In the genomic region with DNA sequence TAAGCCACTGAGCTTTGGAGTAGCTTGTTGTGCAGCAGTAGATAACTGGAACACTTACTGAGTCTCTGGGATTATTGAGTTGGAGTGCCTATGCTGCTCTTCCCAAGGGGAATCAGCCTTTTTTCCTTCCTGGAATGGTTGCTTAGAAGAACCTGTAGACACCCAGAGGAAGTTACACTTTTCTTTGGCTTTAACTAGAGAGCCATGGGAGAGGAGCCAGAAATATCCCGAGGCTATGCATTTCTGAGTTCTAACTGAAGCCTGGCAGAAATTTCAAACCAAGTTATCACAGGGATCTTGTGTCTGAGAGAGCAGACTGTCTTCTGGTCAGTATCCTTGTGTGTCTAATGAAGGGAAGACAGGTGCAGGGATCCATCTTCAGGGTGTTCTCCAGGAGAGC, we compare ENCODE assay signal across 1 cellular context.
TF ChIP-seq lines count a peak whose summit lies in the region.

No MANE protein-coding gene starts in this region.

TF ChIP-seq in GM23338, 12 proteins besides CTCF, POLR2A, EP300 and RAD21:
- TF ChIP-seq, protein P1, sequence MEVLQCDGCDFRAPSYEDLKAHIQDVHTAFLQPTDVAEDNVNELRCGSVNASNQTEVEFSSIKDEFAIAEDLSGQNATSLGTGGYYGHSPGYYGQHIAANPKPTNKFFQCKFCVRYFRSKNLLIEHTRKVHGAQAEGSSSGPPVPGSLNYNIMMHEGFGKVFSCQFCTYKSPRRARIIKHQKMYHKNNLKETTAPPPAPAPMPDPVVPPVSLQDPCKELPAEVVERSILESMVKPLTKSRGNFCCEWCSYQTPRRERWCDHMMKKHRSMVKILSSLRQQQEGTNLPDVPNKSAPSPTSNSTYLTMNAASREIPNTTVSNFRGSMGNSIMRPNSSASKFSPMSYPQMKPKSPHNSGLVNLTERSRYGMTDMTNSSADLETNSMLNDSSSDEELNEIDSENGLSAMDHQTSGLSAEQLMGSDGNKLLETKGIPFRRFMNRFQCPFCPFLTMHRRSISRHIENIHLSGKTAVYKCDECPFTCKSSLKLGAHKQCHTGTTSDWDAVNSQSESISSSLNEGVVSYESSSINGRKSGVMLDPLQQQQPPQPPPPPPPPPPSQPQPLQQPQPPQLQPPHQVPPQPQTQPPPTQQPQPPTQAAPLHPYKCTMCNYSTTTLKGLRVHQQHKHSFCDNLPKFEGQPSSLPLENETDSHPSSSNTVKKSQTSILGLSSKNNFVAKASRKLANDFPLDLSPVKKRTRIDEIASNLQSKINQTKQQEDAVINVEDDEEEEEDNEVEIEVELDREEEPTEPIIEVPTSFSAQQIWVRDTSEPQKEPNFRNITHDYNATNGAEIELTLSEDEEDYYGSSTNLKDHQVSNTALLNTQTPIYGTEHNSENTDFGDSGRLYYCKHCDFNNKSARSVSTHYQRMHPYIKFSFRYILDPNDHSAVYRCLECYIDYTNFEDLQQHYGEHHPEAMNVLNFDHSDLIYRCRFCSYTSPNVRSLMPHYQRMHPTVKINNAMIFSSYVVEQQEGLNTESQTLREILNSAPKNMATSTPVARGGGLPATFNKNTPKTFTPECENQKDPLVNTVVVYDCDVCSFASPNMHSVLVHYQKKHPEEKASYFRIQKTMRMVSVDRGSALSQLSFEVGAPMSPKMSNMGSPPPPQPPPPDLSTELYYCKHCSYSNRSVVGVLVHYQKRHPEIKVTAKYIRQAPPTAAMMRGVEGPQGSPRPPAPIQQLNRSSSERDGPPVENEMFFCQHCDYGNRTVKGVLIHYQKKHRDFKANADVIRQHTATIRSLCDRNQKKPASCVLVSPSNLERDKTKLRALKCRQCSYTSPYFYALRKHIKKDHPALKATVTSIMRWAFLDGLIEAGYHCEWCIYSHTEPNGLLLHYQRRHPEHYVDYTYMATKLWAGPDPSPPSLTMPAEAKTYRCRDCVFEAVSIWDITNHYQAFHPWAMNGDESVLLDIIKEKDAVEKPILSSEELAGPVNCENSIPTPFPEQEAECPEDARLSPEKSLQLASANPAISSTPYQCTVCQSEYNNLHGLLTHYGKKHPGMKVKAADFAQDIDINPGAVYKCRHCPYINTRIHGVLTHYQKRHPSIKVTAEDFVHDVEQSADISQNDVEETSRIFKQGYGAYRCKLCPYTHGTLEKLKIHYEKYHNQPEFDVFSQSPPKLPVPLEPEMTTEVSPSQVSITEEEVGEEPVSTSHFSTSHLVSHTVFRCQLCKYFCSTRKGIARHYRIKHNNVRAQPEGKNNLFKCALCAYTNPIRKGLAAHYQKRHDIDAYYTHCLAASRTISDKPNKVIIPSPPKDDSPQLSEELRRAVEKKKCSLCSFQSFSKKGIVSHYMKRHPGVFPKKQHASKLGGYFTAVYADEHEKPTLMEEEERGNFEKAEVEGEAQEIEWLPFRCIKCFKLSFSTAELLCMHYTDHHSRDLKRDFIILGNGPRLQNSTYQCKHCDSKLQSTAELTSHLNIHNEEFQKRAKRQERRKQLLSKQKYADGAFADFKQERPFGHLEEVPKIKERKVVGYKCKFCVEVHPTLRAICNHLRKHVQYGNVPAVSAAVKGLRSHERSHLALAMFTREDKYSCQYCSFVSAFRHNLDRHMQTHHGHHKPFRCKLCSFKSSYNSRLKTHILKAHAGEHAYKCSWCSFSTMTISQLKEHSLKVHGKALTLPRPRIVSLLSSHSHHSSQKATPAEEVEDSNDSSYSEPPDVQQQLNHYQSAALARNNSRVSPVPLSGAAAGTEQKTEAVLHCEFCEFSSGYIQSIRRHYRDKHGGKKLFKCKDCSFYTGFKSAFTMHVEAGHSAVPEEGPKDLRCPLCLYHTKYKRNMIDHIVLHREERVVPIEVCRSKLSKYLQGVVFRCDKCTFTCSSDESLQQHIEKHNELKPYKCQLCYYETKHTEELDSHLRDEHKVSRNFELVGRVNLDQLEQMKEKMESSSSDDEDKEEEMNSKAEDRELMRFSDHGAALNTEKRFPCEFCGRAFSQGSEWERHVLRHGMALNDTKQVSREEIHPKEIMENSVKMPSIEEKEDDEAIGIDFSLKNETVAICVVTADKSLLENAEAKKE (CRISPR knock-in tag; IDR thresholded peaks at IDR 0.05): no peak
- no peak for TF ChIP-seq ZNF114 (CRISPR knock-in tag; IDR thresholded peaks at IDR 0.05)
- TF ChIP-seq JUNB (IDR thresholded peaks at IDR 0.05; ENCODE audit: unreplicated experiment): no peak
